Comparison of ENCODE assay signal across 30 cellular contexts in genomic region chr7:124035706-124036105, GRCh38. TPM values are rescaled to one million over a fixed set of nuclear protein-coding genes. Genes with fewer than 3 reads are reported as not detected.
"Had no signal": no experiment of that assay in that cellular context is flagged by ENCODE, and none has a peak within 500 bp of the region (broad histone marks: within the 10 kb centered on the region; RNA-seq: fewer than 3 reads in every experiment).

No MANE protein-coding gene starts in this region.

- H3K36me3 Mint-ChIP-seq: WTC11 had no signal

- H3K9me3 Mint-ChIP-seq: activated CD4-positive, alpha-beta T cell treated with anti-CD3 and anti-CD28 coated beads, Interleukin-2, amount 10 ng/mL, durations not matched to agents 7 days and 5 days; activated naive CD4-positive, alpha-beta T cell treated with anti-CD3 and anti-CD28 coated beads, Interleukin-2, amount 50 U/mL, for 72 hours; activated T-cell treated with anti-CD3 and anti-CD28 coated beads, Interleukin-2, amount 50 U/mL, for 24 hours; activated T-helper 2 cell treated with anti-CD3 and anti-CD28 coated beads, Interferon-gamma antibody, Interleukin-2, Interleukin-4, amounts not matched to agents 10 μg/mL and 5 μg/mL and 100 μg/mL, durations not matched to agents 14 hours and 24 hours and 36 hours; T-helper 1 cell treated with Interleukin-12 subunit alpha and Interleukin-12 subunit beta and Interleukin-4 antibody, amounts not matched to agents 30 μg/mL and 1 μg/mL, for 36 hours; T-helper 2 cell treated with Interferon-gamma antibody and Interleukin-4, amounts not matched to agents 5 μg/mL and 100 μg/mL, for 36 hours; WTC11 had no signal

- H3K27me3 ChIP-seq: SJCRH30 had no signal

- ATAC-seq: activated CD4-positive, alpha-beta T cell treated with anti-CD3 and anti-CD28 coated beads for 36 hours; activated CD4-positive, CD25-positive, alpha-beta regulatory T cell treated with anti-CD3 and anti-CD28 coated beads, Interleukin-2, amount 50 U/mL, for 24 hours; activated CD8-positive, alpha-beta T cell treated with anti-CD3 and anti-CD28 coated beads, Interleukin-2, amount 10 ng/mL, durations not matched to agents 7 days and 5 days; activated naive CD4-positive, alpha-beta T cell treated with anti-CD3 and anti-CD28 coated beads, Interleukin-2, amount 50 U/mL, for 72 hours; WTC11 had no signal

- H3K4me1 ChIP-seq: SJCRH30 had no signal

- H3K36me3 ChIP-seq: adrenal gland, brain microvascular endothelial cell, SJCRH30 had no signal

- H3K27ac Mint-ChIP-seq: activated CD4-positive, alpha-beta T cell treated with anti-CD3 and anti-CD28 coated beads for 36 hours; activated CD4-positive, alpha-beta T cell treated with anti-CD3 and anti-CD28 coated beads, Interleukin-2, amount 10 ng/mL, durations not matched to agents 7 days and 5 days; activated CD8-positive, alpha-beta T cell treated with anti-CD3 and anti-CD28 coated beads, Interleukin-2, amount 10 ng/mL, durations not matched to agents 7 days and 5 days; activated naive CD4-positive, alpha-beta T cell treated with anti-CD3 and anti-CD28 coated beads, Interleukin-2, amount 50 U/mL, for 72 hours; activated T-cell treated with anti-CD3 and anti-CD28 coated beads, Interleukin-2, amount 50 U/mL, for 24 hours; activated T-helper 2 cell treated with anti-CD3 and anti-CD28 coated beads, Interferon-gamma antibody, Interleukin-2, Interleukin-4, amounts not matched to agents 10 μg/mL and 5 μg/mL and 100 μg/mL, durations not matched to agents 14 hours and 24 hours and 36 hours; T-helper 1 cell treated with Interleukin-12 subunit alpha and Interleukin-12 subunit beta and Interleukin-4 antibody, amounts not matched to agents 30 μg/mL and 1 μg/mL, for 36 hours; T-helper 2 cell treated with Interferon-gamma antibody and Interleukin-4, amounts not matched to agents 5 μg/mL and 100 μg/mL, for 36 hours; WTC11 had no signal

- H3K4me3 Mint-ChIP-seq: activated CD4-positive, alpha-beta T cell treated with anti-CD3 and anti-CD28 coated beads for 36 hours; activated CD4-positive, alpha-beta T cell treated with anti-CD3 and anti-CD28 coated beads, Interleukin-2, amount 10 ng/mL, durations not matched to agents 7 days and 5 days; activated CD8-positive, alpha-beta T cell treated with anti-CD3 and anti-CD28 coated beads, Interleukin-2, amount 10 ng/mL, durations not matched to agents 7 days and 5 days; activated T-cell treated with anti-CD3 and anti-CD28 coated beads, Interleukin-2, amount 50 U/mL, for 24 hours; T-helper 1 cell treated with Interleukin-12 subunit alpha and Interleukin-12 subunit beta and Interleukin-4 antibody, amounts not matched to agents 30 μg/mL and 1 μg/mL, for 36 hours; T-helper 2 cell treated with Interferon-gamma antibody and Interleukin-4, amounts not matched to agents 5 μg/mL and 100 μg/mL, for 36 hours; WTC11 had no signal

- H3K9ac ChIP-seq: SK-N-SH had no signal

- H3K9me3 ChIP-seq: adrenal gland, SJCRH30, SK-N-SH had no signal

- H3K27ac ChIP-seq: adrenal gland, brain microvascular endothelial cell, SJCRH30 had no signal

- DNase-seq: activated CD4-positive, alpha-beta T cell treated with anti-CD3 and anti-CD28 coated beads for 36 hours; activated CD4-positive, alpha-beta T cell treated with anti-CD3 and anti-CD28 coated beads, Interleukin-2, amount 10 ng/mL, durations not matched to agents 7 days and 5 days; activated CD4-positive, alpha-beta T cell treated with anti-CD3 and anti-CD28 coated beads, Interleukin-2, amount 50 U/mL, for 48 hours; activated CD8-positive, alpha-beta T cell treated with anti-CD3 and anti-CD28 coated beads, Interleukin-2, amount 10 ng/mL, durations not matched to agents 7 days and 5 days; activated gamma-delta T cell; activated naive CD4-positive, alpha-beta T cell treated with Interleukin-2 at 50 U/mL for 16 hours; activated T-cell treated with anti-CD3 and anti-CD28 coated beads, Interleukin-2, amount 50 U/mL, for 24 hours; adrenal gland; aorta; brain microvascular endothelial cell; NCI-H1092 treated with DMSO at 0.1 percent for 48 hours; NCI-H1417; NCI-H146; NCI-H187; NCI-H2029 treated with DMSO at 0.1 percent for 48 hours; NCI-H2107; NCI-H2171; NCI-H510A; NCI-H748 treated with DMSO at 0.1 percent for 48 hours; OCI-M1; SHP77; SJCRH30; SK-N-SH had no signal

- H3K4me3 ChIP-seq: adrenal gland, SJCRH30 had no signal

- H3K4me2 ChIP-seq: SK-N-SH had no signal

RNA-seq across cellular contexts. Expression of gene TMEM229A, which starts 2.8 kb away (rescaled TPM):
- total RNA-seq: activated CD4-positive, alpha-beta T cell treated with anti-CD3 and anti-CD28 coated beads for 36 hours; activated CD4-positive, alpha-beta T cell treated with anti-CD3 and anti-CD28 coated beads, Interleukin-2, amount 10 ng/mL, durations not matched to agents 7 days and 5 days; activated CD8-positive, alpha-beta T cell treated with anti-CD3 and anti-CD28 coated beads, Interleukin-2, amount 10 ng/mL, durations not matched to agents 7 days and 5 days; activated naive CD4-positive, alpha-beta T cell treated with anti-CD3 and anti-CD28 coated beads, Interleukin-2, amount 50 U/mL, for 72 hours; activated T-helper 2 cell treated with anti-CD3 and anti-CD28 coated beads, Interferon-gamma antibody, Interleukin-2, Interleukin-4, amounts not matched to agents 10 μg/mL and 5 μg/mL and 100 μg/mL, durations not matched to agents 14 hours and 24 hours and 36 hours; aorta; M059J; SJCRH30 had no signal
